In genomic region chr13:79923973-79924556, GRCh38 we compare ENCODE assay signal across 1 cellular context.
TF ChIP-seq lines count a peak whose summit lies in the region.
"Not testable (repeated sequence)": the region's sequence is repeated elsewhere in the genome, so short reads cannot be mapped to it uniquely, and the experiment has no call there.

No MANE protein-coding gene starts in this region.

- H3K27ac ChIP-seq in HEK293 (ENCODE audit: extremely low read depth, low read depth, low read length) = not testable (repeated sequence)

- not testable (repeated sequence) for H3K36me3 ChIP-seq in HEK293 (ENCODE audit: control insufficient read depth in 2 of 2, insufficient read depth in 1 of 2, low read length in 2 of 2)

- not testable (repeated sequence) for H3K4me1 ChIP-seq in HEK293 (ENCODE audit: control insufficient read depth, insufficient read depth, low read length)

- CTCF ChIA-PET in HEK293 (lab: Yijun Ruan, JAX) = not testable (repeated sequence)

- POLR2A ChIA-PET in HEK293 (lab: Yijun Ruan, JAX) = not testable (repeated sequence)

- H3K9me3 ChIP-seq in HEK293 (ENCODE audit: control insufficient read depth, insufficient read depth, low read depth, low read length) = not testable (repeated sequence)

- TF ChIP-seq CTCF in HEK293 (tag by site-specific recombination; IDR thresholded peaks at IDR 0.05) = not testable (repeated sequence)

- not testable (repeated sequence) for H3K4me3 ChIP-seq in HEK293 (ENCODE audit: low read depth, low read length)

TF ChIP-seq in HEK293, 187 proteins besides CTCF, POLR2A, EP300 and RAD21:
- TF ChIP-seq ZNF529 (tag by site-specific recombination; IDR thresholded peaks at IDR 0.05; ENCODE audit: insufficient replicate concordance) (peak; percentile 95), SETDB1 (IDR thresholded peaks at IDR 0.05; ENCODE audit: insufficient read length, low read length) (peak; percentile 98)
